ENCODE assay signal across 14 cellular contexts in genomic region chr20:62208805-62209755, GRCh38. TPM values are rescaled to one million over a fixed set of nuclear protein-coding genes. Genes with fewer than 3 reads are reported as not detected.
DNase-seq lines count a peak whose midpoint lies in the region; ATAC-seq and TF ChIP-seq lines count a peak whose summit lies in the region.
"Had no signal": no experiment of that assay in that cellular context is flagged by ENCODE, and none has a peak within 500 bp of the region (broad histone marks: within the 10 kb centered on the region; RNA-seq: fewer than 3 reads in every experiment).

No MANE protein-coding gene starts in this region.

- no peaks in the 10 kb centered on the region; the same call in 1 of the 2 replicates for H3K27me3 ChIP-seq in H7 (ENCODE audit: control insufficient read depth, insufficient read depth, low read length)

- POLR2A ChIA-PET in activated CD8-positive, alpha-beta T cell treated with anti-CD3 and anti-CD28 coated beads for 36 hours (lab: Charles Lee) = no interaction called here

- peaks cover under 1% of the 10 kb centered on the region for H3K27me3 Mint-ChIP-seq in activated CD8-positive, alpha-beta T cell treated with anti-CD3 and anti-CD28 coated beads for 36 hours

- H3K36me3 ChIP-seq in H7 (replicated peaks; ENCODE audit: control insufficient read depth, insufficient read depth, low read length) = no peaks in the 10 kb centered on the region
- H3K36me3 ChIP-seq: uterus had no signal

- no peaks in the 10 kb centered on the region for H3K4me1 Mint-ChIP-seq in activated CD8-positive, alpha-beta T cell treated with anti-CD3 and anti-CD28 coated beads for 36 hours (ENCODE audit: low read depth)
- H3K4me1 Mint-ChIP-seq: CD14-positive monocyte had no signal

- H3K36me3 Mint-ChIP-seq in activated CD8-positive, alpha-beta T cell treated with anti-CD3 and anti-CD28 coated beads for 36 hours (ENCODE audit: low read depth) = no peaks in the 10 kb centered on the region

- in situ Hi-C loops in SK-MEL-5 (cut with HindIII; ENCODE audit: low pct_unique_long_range_greater_than_20kb, low sequenced_read_pairs) = no loop called here

- no peak overlapping the region for H3K4me3 Mint-ChIP-seq in activated CD8-positive, alpha-beta T cell treated with anti-CD3 and anti-CD28 coated beads for 36 hours
- H3K4me3 Mint-ChIP-seq: CD14-positive monocyte; T-helper 1 cell treated with Interleukin-12 subunit alpha and Interleukin-12 subunit beta and Interleukin-4 antibody, amounts not matched to agents 30 μg/mL and 1 μg/mL, for 36 hours had no signal

- no peaks in the 10 kb centered on the region for H3K9me3 Mint-ChIP-seq in activated CD8-positive, alpha-beta T cell treated with anti-CD3 and anti-CD28 coated beads for 36 hours
- H3K9me3 Mint-ChIP-seq: CD14-positive monocyte; T-helper 1 cell treated with Interleukin-12 subunit alpha and Interleukin-12 subunit beta and Interleukin-4 antibody, amounts not matched to agents 30 μg/mL and 1 μg/mL, for 36 hours had no signal

- DNase-seq in AG08396 (ENCODE audit: low spot score) = peak; percentile 47
- DNase-seq in H7 = peak; percentile 97
- DNase-seq in SK-MEL-5 (ENCODE audit: low read depth, low spot score) = peak; percentile 43
- peak; percentile 24 for DNase-seq in glomerular visceral epithelial cell (ENCODE audit: extremely low spot score)
- no peak for DNase-seq in hepatic stellate cell (ENCODE audit: low spot score)
- DNase-seq in NCI-H1930 (lab: John Stamatoyannopoulos, UW) = no peak
- no peak for DNase-seq in activated CD8-positive, alpha-beta T cell treated with anti-CD3 and anti-CD28 coated beads for 36 hours
- DNase-seq: amniotic stem cell, NCI-H524 treated with DMSO at 0.1 percent for 48 hours, spleen, uterus had no signal

- CTCF ChIA-PET in activated CD8-positive, alpha-beta T cell treated with anti-CD3 and anti-CD28 coated beads for 36 hours (lab: Charles Lee) = no interaction called here

- ATAC-seq in GM18870 (IDR thresholded peaks at IDR 0.05; ENCODE audit: unreplicated experiment) = no peak
- ATAC-seq in activated CD8-positive, alpha-beta T cell treated with anti-CD3 and anti-CD28 coated beads for 36 hours = no peak

- H3K27ac Mint-ChIP-seq in activated CD8-positive, alpha-beta T cell treated with anti-CD3 and anti-CD28 coated beads for 36 hours = no peak overlapping the region
- H3K27ac Mint-ChIP-seq: CD14-positive monocyte; T-helper 1 cell treated with Interleukin-12 subunit alpha and Interleukin-12 subunit beta and Interleukin-4 antibody, amounts not matched to agents 30 μg/mL and 1 μg/mL, for 36 hours had no signal

- no peak for TF ChIP-seq CTCF in activated CD8-positive, alpha-beta T cell treated with anti-CD3 and anti-CD28 coated beads for 36 hours (IDR thresholded peaks at IDR 0.05)

- no peak overlapping the region for H3K4me3 ChIP-seq in H7 (ENCODE audit: insufficient read depth, low read depth, low read length)
- H3K4me3 ChIP-seq: spleen, uterus had no signal

- intact Hi-C loops in activated CD8-positive, alpha-beta T cell treated with anti-CD3 and anti-CD28 coated beads for 36 hours (cut with micrococcal nuclease) = no loop called here

RNA-seq across cellular contexts. Expression of gene HRH3, which starts 11.0 kb away (rescaled TPM):
- total RNA-seq in H7 (2014; rRNA removed; shearing (Covaris generic)) = 0.85 and 1.9 TPM in 2 replicates
- not detected in 2 replicates for total RNA-seq in SK-MEL-5 (2014; rRNA removed; shearing (Covaris generic))
- polyA plus RNA-seq in SK-MEL-5 (2015; cell fraction: cytosol; rRNA removed) = not detected in 2 replicates
- not detected in 2 replicates for polyA plus RNA-seq in SK-MEL-5 (2015; cell fraction: nucleus; rRNA removed)
- not detected for total RNA-seq in activated CD8-positive, alpha-beta T cell treated with anti-CD3 and anti-CD28 coated beads for 36 hours
- total RNA-seq: spleen, uterus had no signal
- polyA plus RNA-seq: CD14-positive monocyte, spleen had no signal

RNA-seq across cellular contexts. Expression of gene MTG2, which starts 26.3 kb away (rescaled TPM):
- 32.7 and 37.8 TPM in 2 replicates for total RNA-seq in H7 (2014; rRNA removed; shearing (Covaris generic))
- total RNA-seq in SK-MEL-5 (2014; rRNA removed; shearing (Covaris generic)) = 27.1 and 29.6 TPM in 2 replicates
- polyA plus RNA-seq in SK-MEL-5 (2015; cell fraction: cytosol; rRNA removed) = 54.7 and 58.9 TPM in 2 replicates
- polyA plus RNA-seq in SK-MEL-5 (2015; cell fraction: nucleus; rRNA removed) = 104 and 110 TPM in 2 replicates
- total RNA-seq in activated CD8-positive, alpha-beta T cell treated with anti-CD3 and anti-CD28 coated beads for 36 hours = 10 to 100 TPM; 36.5 to 40.5 TPM

RNA-seq across cellular contexts. Expression of gene OSBPL2, which starts 29.2 kb away (rescaled TPM):
- total RNA-seq in H7 (2014; rRNA removed; shearing (Covaris generic)) = 21.9 and 26.1 TPM in 2 replicates
- total RNA-seq in SK-MEL-5 (2014; rRNA removed; shearing (Covaris generic)) = 23.5 and 24.0 TPM in 2 replicates
- 21.0 and 22.7 TPM in 2 replicates for polyA plus RNA-seq in SK-MEL-5 (2015; cell fraction: cytosol; rRNA removed)
- 51.1 and 59.0 TPM in 2 replicates for polyA plus RNA-seq in SK-MEL-5 (2015; cell fraction: nucleus; rRNA removed)
- 10 to 100 TPM; 23.6 to 24.3 TPM for total RNA-seq in activated CD8-positive, alpha-beta T cell treated with anti-CD3 and anti-CD28 coated beads for 36 hours

Comparison
In these comparisons a context has a peak if more than half of its experiments do, and no peak if none do; other contexts are left out.
1. DNase-seq: peak in AG08396 (single experiment), H7 (single experiment), SK-MEL-5 (single experiment) and glomerular visceral epithelial cell (single experiment); none in hepatic stellate cell (single experiment), NCI-H1930 (0 of 2) and activated CD8-positive, alpha-beta T cell treated with anti-CD3 and anti-CD28 coated beads for 36 hours (single experiment).